Comparison of ENCODE assay signal across 12 cellular contexts in the genomic region with DNA sequence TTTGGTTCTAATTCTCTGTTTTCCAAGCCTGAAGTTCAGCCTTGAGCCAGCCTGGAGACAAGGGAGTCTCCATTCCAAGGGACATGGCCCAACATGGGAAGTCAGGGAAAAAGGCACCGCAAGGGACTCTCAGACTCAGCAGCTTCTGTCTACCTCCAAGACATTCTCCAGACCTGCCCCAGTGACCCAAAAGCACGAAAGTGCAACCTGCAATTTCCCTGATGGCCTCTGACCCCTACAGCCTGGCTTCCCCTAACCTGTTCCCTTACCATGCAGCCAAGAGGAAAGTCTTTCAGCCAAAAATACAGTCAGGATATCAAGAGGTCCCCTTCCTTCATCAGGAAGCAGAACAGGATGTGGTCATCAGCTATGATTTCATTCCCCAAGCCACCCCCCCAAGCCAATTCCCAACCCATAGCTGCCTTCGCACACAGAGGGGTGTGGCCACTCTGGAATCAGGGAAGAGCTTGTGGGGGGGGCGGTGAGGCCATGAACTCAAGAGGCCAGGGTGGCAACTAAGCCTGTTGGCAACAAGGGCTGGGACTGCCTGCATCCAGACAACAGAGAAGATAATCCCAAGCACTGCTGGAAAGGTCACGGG. TPM values are rescaled to one million over a fixed set of nuclear protein-coding genes. Genes with fewer than 3 reads are reported as not detected.
DNase-seq lines count a peak whose midpoint lies in the region; ATAC-seq and TF ChIP-seq lines count a peak whose summit lies in the region.
"Had no signal": no experiment of that assay in that cellular context is flagged by ENCODE, and none has a peak within 500 bp of the region (broad histone marks: within the 10 kb centered on the region; RNA-seq: fewer than 3 reads in every experiment).

No MANE protein-coding gene starts in this region.

- H3K4me1 ChIP-seq in skeletal muscle satellite cell (ENCODE audit: control insufficient read depth, insufficient read depth, low read length) = peaks cover 43% of the 10 kb centered on the region
- H3K4me1 ChIP-seq: tibial artery had no signal

- no peaks in the 10 kb centered on the region for H3K36me3 ChIP-seq in skeletal muscle satellite cell (ENCODE audit: insufficient read depth, low read length)
- H3K36me3 ChIP-seq: tibial artery had no signal

- peaks cover 15% of the 10 kb centered on the region for H3K36me3 Mint-ChIP-seq in activated naive CD8-positive, alpha-beta T cell
- H3K36me3 Mint-ChIP-seq in activated naive CD8-positive, alpha-beta T cell treated with anti-CD3 and anti-CD28 coated beads for 36 hours = peaks cover 10% of the 10 kb centered on the region

- no peaks in the 10 kb centered on the region for H3K9me3 ChIP-seq in skeletal muscle satellite cell (replicated peaks; ENCODE audit: low read length)
- H3K9me3 ChIP-seq: tibial artery had no signal

- no peak for DNase-seq in activated naive CD8-positive, alpha-beta T cell treated with anti-CD3 and anti-CD28 coated beads for 36 hours
- DNase-seq in NCI-H226 (peak; percentile 85), GM13977 (ENCODE audit: low spot score) (no peak), NCI-H1048 (lab: John Stamatoyannopoulos, UW) (no peak)
- no peak for DNase-seq in stimulated activated CD4-positive, alpha-beta T cell treated with anti-CD3 and anti-CD28 coated beads, Interleukin-15, amount 100 ng/mL, for 24 hours
- DNase-seq: activated T-cell treated with anti-CD3 and anti-CD28 coated beads, Interleukin-2, amount 50 U/mL, for 72 hours; naive B cell; NCI-H1694 treated with DMSO at 0.1 percent for 48 hours; tibial artery had no signal

- H3K4me3 Mint-ChIP-seq in activated naive CD8-positive, alpha-beta T cell = no peak overlapping the region
- no peak overlapping the region for H3K4me3 Mint-ChIP-seq in activated naive CD8-positive, alpha-beta T cell treated with anti-CD3 and anti-CD28 coated beads for 36 hours
- H3K4me3 Mint-ChIP-seq: activated T-cell treated with anti-CD3 and anti-CD28 coated beads, Interleukin-2, amount 50 U/mL, for 72 hours; naive B cell had no signal

- peak overlapping the region; percentile 31 for H3K4me2 ChIP-seq in skeletal muscle satellite cell (ENCODE audit: low read length)

- ATAC-seq in esophagus mucosa = peak; percentile 45
- ATAC-seq: activated T-cell treated with anti-CD3 and anti-CD28 coated beads, Interleukin-2, amount 50 U/mL, for 72 hours had no signal

- H3K27me3 ChIP-seq in skeletal muscle satellite cell (ENCODE audit: control insufficient read depth, insufficient read depth, low read length) = no peaks in the 10 kb centered on the region
- H3K27me3 ChIP-seq: tibial artery had no signal

- H3K4me3 ChIP-seq in skeletal muscle satellite cell (ENCODE audit: low read length) = no peak overlapping the region
- H3K4me3 ChIP-seq: tibial artery had no signal

- H3K9ac ChIP-seq in skeletal muscle satellite cell (ENCODE audit: low read depth, low read length) = no peak overlapping the region

- no peak for TF ChIP-seq CTCF in GM13977 (IDR thresholded peaks at IDR 0.05; ENCODE audit: extremely low read depth, insufficient read depth, missing control alignments)

- peak overlapping the region; percentile 73 for H3K27ac Mint-ChIP-seq in activated naive CD8-positive, alpha-beta T cell
- H3K27ac Mint-ChIP-seq in activated naive CD8-positive, alpha-beta T cell treated with anti-CD3 and anti-CD28 coated beads for 36 hours = no peak overlapping the region
- H3K27ac Mint-ChIP-seq: activated T-cell treated with anti-CD3 and anti-CD28 coated beads, Interleukin-2, amount 50 U/mL, for 72 hours had no signal

- peaks cover 12% of the 10 kb centered on the region for H3K9me3 Mint-ChIP-seq in activated naive CD8-positive, alpha-beta T cell (ENCODE audit: low read depth)
- peaks cover 9% of the 10 kb centered on the region for H3K9me3 Mint-ChIP-seq in activated naive CD8-positive, alpha-beta T cell treated with anti-CD3 and anti-CD28 coated beads for 36 hours

- H3K27me3 Mint-ChIP-seq in activated naive CD8-positive, alpha-beta T cell = no peaks in the 10 kb centered on the region
- no peaks in the 10 kb centered on the region for H3K27me3 Mint-ChIP-seq in activated naive CD8-positive, alpha-beta T cell treated with anti-CD3 and anti-CD28 coated beads for 36 hours
- H3K27me3 Mint-ChIP-seq: naive B cell had no signal

- H3K4me1 Mint-ChIP-seq in activated naive CD8-positive, alpha-beta T cell (ENCODE audit: low read depth) = peaks cover 33% of the 10 kb centered on the region
- H3K4me1 Mint-ChIP-seq in activated naive CD8-positive, alpha-beta T cell treated with anti-CD3 and anti-CD28 coated beads for 36 hours = peaks cover 23% of the 10 kb centered on the region
- H3K4me1 Mint-ChIP-seq: naive B cell had no signal

- in situ Hi-C loops in GM13977 (cut with MboI; ENCODE audit: low pct_unique_long_range_greater_than_20kb, low sequenced_read_pairs, unreplicated experiment) = no loop called here

RNA-seq across cellular contexts. Expression of a gene that starts 59.2 kb away (rescaled TPM):
- total RNA-seq in activated naive CD8-positive, alpha-beta T cell treated with anti-CD3 and anti-CD28 coated beads for 36 hours = 10 to 100 TPM; 28.2 to 29.3 TPM
- total RNA-seq in esophagus mucosa = 96.7 TPM
- total RNA-seq in skeletal muscle satellite cell (2012; rRNA removed) = 23.2 and 24.8 TPM in 2 replicates
